Comparison of ENCODE assay signal across 1 cellular context in genomic region chr11:61679893-61680621, GRCh38.
TF ChIP-seq lines count a peak whose summit lies in the region.

Gene DAGLA (plus strand): TSS chr11:61680391. CDS start chr11:61720156, 39,765 bp downstream.

TF ChIP-seq in HepG2, 621 proteins besides CTCF, POLR2A, EP300 and RAD21 (continued from another document and continues in another):
- TF ChIP-seq ZNF280D (CRISPR knock-in tag; IDR thresholded peaks at IDR 0.05): no peak
- peak; percentile 2; the same call in 1 of the 2 replicates for TF ChIP-seq SMC3 (IDR thresholded peaks at IDR 0.05; ENCODE audit: low read length)
- no peak for TF ChIP-seq HMG20B (CRISPR knock-in tag; conservative IDR thresholded peaks at IDR 0.05)
- TF ChIP-seq RXRB (CRISPR knock-in tag; IDR thresholded peaks at IDR 0.05; ENCODE audit: borderline replicate concordance): peak; percentile 31; the same call in 1 of the 2 replicates
- peak; percentile 100 for TF ChIP-seq HNRNPH1 (optimal IDR thresholded peaks at IDR 0.05; ENCODE audit: low read depth, low read length)
- no peak for TF ChIP-seq CSRNP2 (CRISPR knock-in tag; conservative IDR thresholded peaks at IDR 0.05; ENCODE audit: low read depth)
- TF ChIP-seq ZNF17 (CRISPR knock-in tag; IDR thresholded peaks at IDR 0.05): no peak
- no peak for TF ChIP-seq ZBTB8A (CRISPR knock-in tag; IDR thresholded peaks at IDR 0.05; ENCODE audit: borderline replicate concordance, low read depth)
- TF ChIP-seq RELA (CRISPR knock-in tag; IDR thresholded peaks at IDR 0.05): no peak
- peak; percentile 38; the same call in 1 of the 2 replicates for TF ChIP-seq POGZ (CRISPR knock-in tag; IDR thresholded peaks at IDR 0.05)
- 0 out of 2 replicates have a peak, but pooled peaks have one; percentile 24 for TF ChIP-seq POLR2G (IDR thresholded peaks at IDR 0.05; ENCODE audit: low read depth, low read length)
- TF ChIP-seq MXD4 (CRISPR knock-in tag; IDR thresholded peaks at IDR 0.05): peak; percentile 50; the same call in 1 of the 2 replicates
- TF ChIP-seq HNRNPK (IDR thresholded peaks at IDR 0.05; ENCODE audit: low read depth, low read length, poor library complexity, severe bottlenecking): peak; percentile 25
- no peak for TF ChIP-seq ATF1 (CRISPR knock-in tag; IDR thresholded peaks at IDR 0.05)
- no peak for TF ChIP-seq ZNF597 (CRISPR knock-in tag; IDR thresholded peaks at IDR 0.05)
- no peak for TF ChIP-seq ZBTB20 (CRISPR knock-in tag; IDR thresholded peaks at IDR 0.05; ENCODE audit: borderline replicate concordance, low read depth)
- peak; percentile 29; the same call in 1 of the 2 replicates for TF ChIP-seq SPEN (CRISPR knock-in tag; IDR thresholded peaks at IDR 0.05; ENCODE audit: low read depth)
- TF ChIP-seq FOSL2 (CRISPR knock-in tag; IDR thresholded peaks at IDR 0.05): 0 out of 2 replicates have a peak, but pooled peaks have one; percentile 9
- no peak for TF ChIP-seq MAZ (IDR thresholded peaks at IDR 0.05; ENCODE audit: borderline replicate concordance, low read depth, low read length)
- TF ChIP-seq MAZ (CRISPR knock-in tag; IDR thresholded peaks at IDR 0.05; ENCODE audit: low read depth): peak; percentile 72
- TF ChIP-seq IRF9 (CRISPR knock-in tag; IDR thresholded peaks at IDR 0.05; ENCODE audit: borderline replicate concordance): no peak
- peak; percentile 56; the same call in 1 of the 2 replicates for TF ChIP-seq ZNF619 (CRISPR knock-in tag; IDR thresholded peaks at IDR 0.05)
- peak; percentile 59 for TF ChIP-seq ZFX (CRISPR knock-in tag; IDR thresholded peaks at IDR 0.05; ENCODE audit: low read depth)
- TF ChIP-seq NCOA2 (CRISPR knock-in tag; IDR thresholded peaks at IDR 0.05): 0 out of 2 replicates have a peak, but pooled peaks have one; percentile 17
- no peak for TF ChIP-seq ZNF660 (CRISPR knock-in tag; IDR thresholded peaks at IDR 0.05; ENCODE audit: borderline replicate concordance, low read depth)
- TF ChIP-seq SP2 (CRISPR knock-in tag; IDR thresholded peaks at IDR 0.05): peak; percentile 20; the same call in 1 of the 2 replicates
- TF ChIP-seq GATAD2A (CRISPR knock-in tag; IDR thresholded peaks at IDR 0.05): 0 out of 2 replicates have a peak, but pooled peaks have one; percentile 11
- TF ChIP-seq KDM3A (CRISPR knock-in tag; IDR thresholded peaks at IDR 0.05; ENCODE audit: low read depth): 0 out of 2 replicates have a peak, but pooled peaks have one; percentile 46
- TF ChIP-seq ZNF770 (CRISPR knock-in tag; IDR thresholded peaks at IDR 0.05): peak; percentile 37; the same call in 1 of the 2 replicates
- TF ChIP-seq THAP11 (CRISPR knock-in tag; IDR thresholded peaks at IDR 0.05): peak; percentile 43; the same call in 1 of the 2 replicates
- peak; percentile 43; the same call in 1 of the 2 replicates for TF ChIP-seq NRL (CRISPR knock-in tag; IDR thresholded peaks at IDR 0.05; ENCODE audit: borderline replicate concordance)
- peak; percentile 54 for TF ChIP-seq RBM39 (IDR thresholded peaks at IDR 0.05; ENCODE audit: low read depth, low read length, poor library complexity, severe bottlenecking)
- 0 out of 2 replicates have a peak, but pooled peaks have one; percentile 39 for TF ChIP-seq ZNF451 (CRISPR knock-in tag; IDR thresholded peaks at IDR 0.05)
- no peak for TF ChIP-seq ZBTB49 (CRISPR knock-in tag; IDR thresholded peaks at IDR 0.05; ENCODE audit: borderline replicate concordance)
- TF ChIP-seq CENPBD1 (CRISPR knock-in tag; IDR thresholded peaks at IDR 0.05; ENCODE audit: borderline replicate concordance, low read depth): no peak
- TF ChIP-seq ZNF577 (CRISPR knock-in tag; IDR thresholded peaks at IDR 0.05; ENCODE audit: borderline replicate concordance, low read depth): no peak
- no peak for TF ChIP-seq ZNF276 (CRISPR knock-in tag; IDR thresholded peaks at IDR 0.05; ENCODE audit: low read depth)
- peak; percentile 55 for TF ChIP-seq STAG1 (CRISPR knock-in tag; IDR thresholded peaks at IDR 0.05)
- TF ChIP-seq PATZ1 (CRISPR knock-in tag; IDR thresholded peaks at IDR 0.05): peak; percentile 58
- TF ChIP-seq ZNF160 (CRISPR knock-in tag; IDR thresholded peaks at IDR 0.05): 0 out of 2 replicates have a peak, but pooled peaks have one; percentile 19
- no peak for TF ChIP-seq HIVEP1 (CRISPR knock-in tag; IDR thresholded peaks at IDR 0.05)
- TF ChIP-seq RBM22 (optimal IDR thresholded peaks at IDR 0.05; ENCODE audit: low read length): peak; percentile 31
- TF ChIP-seq ARNT2 (CRISPR knock-in tag; IDR thresholded peaks at IDR 0.05; ENCODE audit: low read depth): peak; percentile 77
- no peak for TF ChIP-seq CBX2 (IDR thresholded peaks at IDR 0.05; ENCODE audit: low read depth, low read length)
- no peak for TF ChIP-seq CBX2 (CRISPR knock-in tag; IDR thresholded peaks at IDR 0.05; ENCODE audit: low read depth)
- no peak for TF ChIP-seq ZNF850 (CRISPR knock-in tag; conservative IDR thresholded peaks at IDR 0.05)
- no peak for TF ChIP-seq TOE1 (CRISPR knock-in tag; IDR thresholded peaks at IDR 0.05)
- TF ChIP-seq NFIC (IDR thresholded peaks at IDR 0.05; ENCODE audit: low read length): no peak
